23 cellular contexts compared by ENCODE assay signal in the genomic region with DNA sequence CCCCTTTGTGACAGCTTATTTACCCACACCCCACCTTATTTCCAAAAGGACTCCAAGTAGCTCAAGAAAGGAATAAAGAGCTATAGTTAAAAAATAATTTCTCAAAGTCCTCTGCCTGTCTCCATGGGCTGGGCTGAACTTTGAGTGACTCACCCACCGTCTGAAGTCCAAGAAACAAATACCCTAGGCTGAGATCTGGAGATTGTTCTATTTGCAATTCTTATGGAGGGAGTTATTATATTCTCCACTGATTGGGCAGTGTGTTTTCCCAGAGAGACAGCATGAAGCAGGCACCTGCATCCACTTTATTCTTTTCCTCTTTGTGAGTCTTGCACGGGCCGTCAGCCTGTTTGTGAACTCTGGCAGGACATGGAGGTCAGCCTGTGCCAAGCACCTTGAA.
DNase-seq lines count a peak whose midpoint lies in the region; ATAC-seq, FAIRE-seq and TF ChIP-seq lines count a peak whose summit lies in the region.
"Had no signal": no experiment of that assay in that cellular context is flagged by ENCODE, and none has a peak within 500 bp of the region (broad histone marks: within the 10 kb centered on the region; RNA-seq: fewer than 3 reads in every experiment).

No MANE protein-coding gene starts in this region.

- ATAC-seq in gastroesophageal sphincter = no peak
- ATAC-seq: GM23338, Panc1, Right ventricle myocardium inferior had no signal

- DNase-seq in NCI-H1105 treated with DMSO at 0.1 percent for 48 hours (lab: John Stamatoyannopoulos, UW) (peak; percentile 32), NCI-H1105 (lab: John Stamatoyannopoulos, UW) (no peak), astrocyte of the hippocampus (ENCODE audit: low read depth, low spot score) (peak; percentile 47), kidney glomerular epithelial cell (lab: John Stamatoyannopoulos, UW) (peak; percentile 34), retina (peak; percentile 78), stomach (no peak), frontal cortex (ENCODE audit: low spot score in 2 of 2) (no peak)
- DNase-seq: BE2C; CD4-positive, alpha-beta T cell; DND-41; GF-D8; NCI-H1417 treated with DMSO at 0.1 percent for 48 hours; NCI-H2029 treated with DMSO at 0.1 percent for 48 hours; NCI-H510A; NCI-H774 had no signal

- H3K27ac ChIP-seq in stomach = no peak overlapping the region
- no peak overlapping the region for H3K27ac ChIP-seq in gastroesophageal sphincter
- H3K27ac ChIP-seq: 22Rv1 had no signal

- TF ChIP-seq EP300 in stomach (IDR thresholded peaks at IDR 0.05) (no peak), gastroesophageal sphincter (IDR thresholded peaks at IDR 0.05) (no peak)

- no peaks in the 10 kb centered on the region for H3K9me3 ChIP-seq in stomach
- peaks cover 0 to 5% (median 0%) of the 10 kb centered on the region in 3 donors for H3K9me3 ChIP-seq in gastroesophageal sphincter
- H3K9me3 ChIP-seq: BE2C had no signal

- peaks cover 0 to 14% (median 3%) of the 10 kb centered on the region in 4 donors for H3K4me1 ChIP-seq in stomach
- H3K4me1 ChIP-seq in gastroesophageal sphincter = peaks cover 0 to 4% (median 0%) of the 10 kb centered on the region in 3 donors
- H3K4me1 ChIP-seq: BE2C had no signal

- TF ChIP-seq CTCF in stomach (IDR thresholded peaks at IDR 0.05) = no peak
- TF ChIP-seq CTCF in gastroesophageal sphincter (IDR thresholded peaks at IDR 0.05) = no peak

- FAIRE-seq in frontal cortex (lab: Jason Lieb, UNC) = no peak
- FAIRE-seq: D721Med, GM12891, GM18507 had no signal

- H3K36me3 ChIP-seq in stomach (no peaks in the 10 kb centered on the region), gastroesophageal sphincter (no peaks in the 10 kb centered on the region)
- H3K36me3 ChIP-seq: BE2C had no signal

- 7 to 23% (median 20%) methylated on average over 3 of the region's 3 CpGs for WGBS in stomach, 5 donors
- 15 to 27% methylated on average over 3 of the region's 3 CpGs for WGBS in gastroesophageal sphincter (ENCODE audit: low coverage in 1 of 2), 2 donors

- intact Hi-C loops in stomach (cut with DNase I; ENCODE audit: low total_unique reads) = no loop called here

- TF ChIP-seq POLR2A in stomach (IDR thresholded peaks at IDR 0.05) (no peak), gastroesophageal sphincter (IDR thresholded peaks at IDR 0.05) (no peak)

- H3K27me3 ChIP-seq in stomach = no peaks in the 10 kb centered on the region
- no peaks in the 10 kb centered on the region for H3K27me3 ChIP-seq in gastroesophageal sphincter
- H3K27me3 ChIP-seq: BE2C had no signal

- H3K4me3 ChIP-seq in stomach = no peak overlapping the region
- H3K4me3 ChIP-seq in gastroesophageal sphincter = no peak overlapping the region
- H3K4me3 ChIP-seq: GM23338 had no signal

Comparison
In these comparisons a context has a peak if more than half of its experiments do, and no peak if none do; other contexts are left out.
1. DNase-seq: peak in NCI-H1105 treated with DMSO at 0.1 percent for 48 hours (single experiment), astrocyte of the hippocampus (single experiment), kidney glomerular epithelial cell (single experiment) and retina (single experiment); none in NCI-H1105 (single experiment), stomach (single experiment) and frontal cortex (0 of 2).